Comparison of ENCODE assay signal across 28 cellular contexts in the genomic region with DNA sequence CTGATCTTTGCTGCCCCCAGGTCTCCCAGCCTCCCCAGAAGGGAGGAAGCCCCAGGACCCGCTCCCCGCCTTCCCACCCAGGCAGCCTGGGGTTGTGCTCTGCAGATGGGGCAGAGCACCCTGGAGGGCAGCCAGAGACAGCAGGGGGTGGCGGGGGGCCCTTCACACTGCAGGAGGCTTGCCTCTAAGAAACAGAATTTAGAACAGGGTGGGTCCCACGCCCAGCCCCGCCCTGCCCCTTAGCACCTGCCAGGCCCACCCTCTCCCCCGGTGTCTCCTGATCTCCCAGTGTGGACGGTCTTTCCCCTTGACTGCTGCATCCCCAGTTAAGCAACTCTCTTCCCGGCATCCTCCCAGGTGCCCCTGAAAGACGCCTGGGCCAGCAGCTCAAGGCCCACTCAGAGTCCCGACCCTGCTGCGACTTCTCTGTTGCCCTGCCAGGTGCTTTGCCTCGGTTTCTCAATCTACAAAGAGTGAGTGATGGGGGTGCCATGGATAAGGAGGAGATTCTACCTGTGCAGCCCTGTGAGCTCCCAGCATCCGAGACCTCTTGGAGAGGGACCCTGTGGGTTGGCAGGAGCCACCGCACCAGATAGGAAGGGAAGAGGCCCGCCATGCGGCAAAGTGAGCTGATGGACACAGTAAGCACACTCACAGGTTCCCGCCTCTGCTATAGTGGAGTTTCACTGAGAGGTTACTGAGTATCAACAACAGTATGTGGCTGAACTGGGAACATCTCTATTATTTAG.
"Had no signal": no experiment of that assay in that cellular context is flagged by ENCODE, and none has a peak within 500 bp of the region (broad histone marks: within the 10 kb centered on the region; RNA-seq: fewer than 3 reads in every experiment).

No MANE protein-coding gene starts in this region.

- H3K4me1 Mint-ChIP-seq: activated B cell treated with CpG ODN at 0.5 μM for 24 hours; activated T-helper 17 cell treated with anti-CD3 and anti-CD28 coated beads, Interleukin-2, amount 50 U/mL, for 72 hours had no signal

- H3K36me3 Mint-ChIP-seq: activated naive CD8-positive, alpha-beta T cell had no signal

- H3K27me3 ChIP-seq: body of pancreas, colonic mucosa, esophagus squamous epithelium, gastroesophageal sphincter had no signal

- H3K27ac ChIP-seq: body of pancreas, colonic mucosa, epithelial cell of prostate, esophagus squamous epithelium, gastroesophageal sphincter, WERI-Rb-1 had no signal

- H3K27me3 Mint-ChIP-seq: activated B cell treated with CpG ODN at 0.5 μM for 24 hours; activated CD8-positive, alpha-beta T cell treated with anti-CD3 and anti-CD28 coated beads for 36 hours had no signal

- H3K36me3 ChIP-seq: colonic mucosa, esophagus squamous epithelium, WERI-Rb-1 had no signal

- H3K9me3 ChIP-seq: body of pancreas, colonic mucosa, esophagus squamous epithelium, gastroesophageal sphincter had no signal

- ATAC-seq: activated CD4-positive, CD25-positive, alpha-beta regulatory T cell treated with anti-CD3 and anti-CD28 coated beads, Interleukin-2, amount 50 U/mL, for 24 hours; activated CD8-positive, alpha-beta T cell treated with anti-CD3 and anti-CD28 coated beads for 36 hours; activated T-cell treated with anti-CD3 and anti-CD28 coated beads, Interleukin-2, amount 50 U/mL, for 4 hours; activated T-helper 17 cell treated with anti-CD3 and anti-CD28 coated beads, Interleukin-2, amount 50 U/mL, for 72 hours; body of pancreas; gastroesophageal sphincter had no signal

- DNase-seq: activated B cell treated with CpG ODN at 0.5 μM for 24 hours; activated CD4-positive, alpha-beta T cell treated with anti-CD3 and anti-CD28 coated beads for 48 hours; activated CD4-positive, alpha-beta T cell treated with anti-CD3 and anti-CD28 coated beads, Interleukin-2, amount 50 U/mL, for 1 hour; activated CD4-positive, alpha-beta T cell treated with anti-CD3 and anti-CD28 coated beads, Interleukin-2, amount 50 U/mL, for 48 hours; activated CD8-positive, alpha-beta memory T cell treated with anti-CD3 and anti-CD28 coated beads for 24 hours; activated CD8-positive, alpha-beta T cell treated with anti-CD3 and anti-CD28 coated beads for 36 hours; activated effector memory CD4-positive, alpha-beta T cell treated with Interleukin-2 at 50 U/mL for 16 hours; activated gamma-delta T cell treated with Interleukin-2 at 50 U/mL for 16 hours; activated naive CD4-positive, alpha-beta T cell treated with anti-CD3 and anti-CD28 coated beads, Interleukin-2, amount 50 U/mL, for 16 hours; activated naive CD4-positive, alpha-beta T cell treated with Interleukin-2 at 50 U/mL for 16 hours; activated T-cell treated with anti-CD3 and anti-CD28 coated beads, Interleukin-2, amount 50 U/mL, for 4 hours; amniotic stem cell; anterior cingulate cortex; body of pancreas; central memory CD4-positive, alpha-beta T cell; cerebellar nuclear complex; colonic mucosa; effector CD8-positive, alpha-beta T cell; esophagus squamous epithelium; foreskin melanocyte; T-helper 9 cell; WERI-Rb-1 had no signal

- H3K4me3 ChIP-seq: body of pancreas, colonic mucosa, esophagus squamous epithelium, gastroesophageal sphincter had no signal

- H3K4me3 Mint-ChIP-seq: activated B cell treated with CpG ODN at 0.5 μM for 24 hours; activated CD8-positive, alpha-beta T cell treated with anti-CD3 and anti-CD28 coated beads for 36 hours; activated naive CD8-positive, alpha-beta T cell; activated T-cell treated with anti-CD3 and anti-CD28 coated beads, Interleukin-2, amount 50 U/mL, for 4 hours; activated T-helper 17 cell treated with anti-CD3 and anti-CD28 coated beads, Interleukin-2, amount 50 U/mL, for 72 hours; T-helper 1 cell treated with Interleukin-12 subunit alpha and Interleukin-12 subunit beta and Interleukin-4 antibody, amounts not matched to agents 30 μg/mL and 1 μg/mL, for 36 hours had no signal

- H3K9me3 Mint-ChIP-seq: activated CD8-positive, alpha-beta T cell treated with anti-CD3 and anti-CD28 coated beads for 36 hours; activated T-cell treated with anti-CD3 and anti-CD28 coated beads, Interleukin-2, amount 50 U/mL, for 4 hours; activated T-helper 17 cell treated with anti-CD3 and anti-CD28 coated beads, Interleukin-2, amount 50 U/mL, for 72 hours; T-helper 1 cell treated with Interleukin-12 subunit alpha and Interleukin-12 subunit beta and Interleukin-4 antibody, amounts not matched to agents 30 μg/mL and 1 μg/mL, for 36 hours had no signal

- H3K27ac Mint-ChIP-seq: activated B cell treated with CpG ODN at 0.5 μM for 24 hours; activated CD8-positive, alpha-beta T cell treated with anti-CD3 and anti-CD28 coated beads for 36 hours; activated naive CD8-positive, alpha-beta T cell; activated T-helper 17 cell treated with anti-CD3 and anti-CD28 coated beads, Interleukin-2, amount 50 U/mL, for 72 hours; T-helper 1 cell treated with Interleukin-12 subunit alpha and Interleukin-12 subunit beta and Interleukin-4 antibody, amounts not matched to agents 30 μg/mL and 1 μg/mL, for 36 hours had no signal

- H3K4me1 ChIP-seq: body of pancreas, colonic mucosa, esophagus squamous epithelium, gastroesophageal sphincter had no signal
